Comparison of ENCODE assay signal across 15 cellular contexts in the genomic region with DNA sequence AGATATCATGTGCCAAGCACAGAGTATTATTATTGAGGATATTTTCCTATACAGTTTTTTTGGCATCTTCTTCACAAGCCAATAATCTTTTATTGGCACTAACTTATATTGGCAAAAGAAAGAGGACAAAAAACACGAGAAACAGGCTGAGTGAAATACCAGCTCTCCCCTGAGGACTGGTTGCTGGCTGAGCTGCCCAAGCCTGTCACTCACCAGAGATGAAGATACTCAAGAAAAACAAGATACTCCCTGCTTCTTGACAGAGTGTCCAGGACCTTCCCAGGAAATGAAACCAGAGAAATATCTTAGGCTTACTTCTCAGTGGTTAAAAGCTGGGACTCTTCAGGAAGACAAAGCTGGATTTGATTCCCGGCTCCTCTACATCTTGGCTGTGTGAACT.
"Had no signal": no experiment of that assay in that cellular context is flagged by ENCODE, and none has a peak within 500 bp of the region (broad histone marks: within the 10 kb centered on the region; RNA-seq: fewer than 3 reads in every experiment).

No MANE protein-coding gene starts in this region.

- DNase-seq: activated CD4-positive, alpha-beta T cell treated with anti-CD3 and anti-CD28 coated beads, Interleukin-2, amount 50 U/mL, for 1 hour; activated naive CD4-positive, alpha-beta T cell treated with anti-CD3 and anti-CD28 coated beads for 36 hours; activated naive CD8-positive, alpha-beta T cell treated with anti-CD3 and anti-CD28 coated beads, Interleukin-2, amount 50 U/mL, for 24 hours; islet precursor cell; mucosa of descending colon; naive thymus-derived CD4-positive, alpha-beta T cell; stimulated activated CD4-positive, alpha-beta T cell treated with anti-CD3 and anti-CD28 coated beads, Interleukin-4, amount 100 ng/mL, for 1 hour; stimulated activated naive CD8-positive, alpha-beta T cell treated with anti-CD3 and anti-CD28 coated beads, Interleukin-15, Interleukin-2, amounts not matched to agents 100 U/mL and 50 U/mL, for 24 hours; trophoblast cell had no signal

- H3K4me3 ChIP-seq: hepatocyte, mucosa of descending colon had no signal

- H3K27ac Mint-ChIP-seq: activated naive CD4-positive, alpha-beta T cell treated with anti-CD3 and anti-CD28 coated beads for 36 hours; activated naive CD8-positive, alpha-beta T cell treated with anti-CD3 and anti-CD28 coated beads, Interleukin-2, amount 50 U/mL, for 24 hours; activated T-helper 17 cell treated with anti-CD3 and anti-CD28 coated beads, Interleukin-2, amount 50 U/mL, for 72 hours; memory B cell; naive thymus-derived CD4-positive, alpha-beta T cell; T-helper 2 cell treated with Interferon-gamma antibody and Interleukin-4, amounts not matched to agents 5 μg/mL and 100 μg/mL, for 36 hours had no signal

- H3K36me3 Mint-ChIP-seq: memory B cell had no signal

- H3K27me3 ChIP-seq: hepatocyte had no signal

- ATAC-seq: activated naive CD8-positive, alpha-beta T cell treated with anti-CD3 and anti-CD28 coated beads, Interleukin-2, amount 50 U/mL, for 24 hours; activated T-helper 17 cell treated with anti-CD3 and anti-CD28 coated beads, Interleukin-2, amount 50 U/mL, for 72 hours; left lobe of liver; mucosa of descending colon; naive thymus-derived CD4-positive, alpha-beta T cell; stimulated activated naive CD8-positive, alpha-beta T cell treated with anti-CD3 and anti-CD28 coated beads, Interleukin-15, Interleukin-2, amounts not matched to agents 100 U/mL and 50 U/mL, for 24 hours had no signal

- H3K4me3 Mint-ChIP-seq: activated naive CD4-positive, alpha-beta T cell treated with anti-CD3 and anti-CD28 coated beads for 36 hours; activated naive CD8-positive, alpha-beta T cell treated with anti-CD3 and anti-CD28 coated beads, Interleukin-2, amount 50 U/mL, for 24 hours; activated T-helper 17 cell treated with anti-CD3 and anti-CD28 coated beads, Interleukin-2, amount 50 U/mL, for 72 hours; memory B cell; naive thymus-derived CD4-positive, alpha-beta T cell; T-helper 2 cell treated with Interferon-gamma antibody and Interleukin-4, amounts not matched to agents 5 μg/mL and 100 μg/mL, for 36 hours had no signal

- H3K4me1 Mint-ChIP-seq: activated naive CD8-positive, alpha-beta T cell treated with anti-CD3 and anti-CD28 coated beads, Interleukin-2, amount 50 U/mL, for 24 hours; activated T-helper 17 cell treated with anti-CD3 and anti-CD28 coated beads, Interleukin-2, amount 50 U/mL, for 72 hours; memory B cell had no signal

- H3K27ac ChIP-seq: hepatocyte, parathyroid adenoma had no signal

- H3K9me3 Mint-ChIP-seq: activated T-helper 17 cell treated with anti-CD3 and anti-CD28 coated beads, Interleukin-2, amount 50 U/mL, for 72 hours had no signal
